Comparison of ENCODE assay signal across 9 cellular contexts in the genomic region with DNA sequence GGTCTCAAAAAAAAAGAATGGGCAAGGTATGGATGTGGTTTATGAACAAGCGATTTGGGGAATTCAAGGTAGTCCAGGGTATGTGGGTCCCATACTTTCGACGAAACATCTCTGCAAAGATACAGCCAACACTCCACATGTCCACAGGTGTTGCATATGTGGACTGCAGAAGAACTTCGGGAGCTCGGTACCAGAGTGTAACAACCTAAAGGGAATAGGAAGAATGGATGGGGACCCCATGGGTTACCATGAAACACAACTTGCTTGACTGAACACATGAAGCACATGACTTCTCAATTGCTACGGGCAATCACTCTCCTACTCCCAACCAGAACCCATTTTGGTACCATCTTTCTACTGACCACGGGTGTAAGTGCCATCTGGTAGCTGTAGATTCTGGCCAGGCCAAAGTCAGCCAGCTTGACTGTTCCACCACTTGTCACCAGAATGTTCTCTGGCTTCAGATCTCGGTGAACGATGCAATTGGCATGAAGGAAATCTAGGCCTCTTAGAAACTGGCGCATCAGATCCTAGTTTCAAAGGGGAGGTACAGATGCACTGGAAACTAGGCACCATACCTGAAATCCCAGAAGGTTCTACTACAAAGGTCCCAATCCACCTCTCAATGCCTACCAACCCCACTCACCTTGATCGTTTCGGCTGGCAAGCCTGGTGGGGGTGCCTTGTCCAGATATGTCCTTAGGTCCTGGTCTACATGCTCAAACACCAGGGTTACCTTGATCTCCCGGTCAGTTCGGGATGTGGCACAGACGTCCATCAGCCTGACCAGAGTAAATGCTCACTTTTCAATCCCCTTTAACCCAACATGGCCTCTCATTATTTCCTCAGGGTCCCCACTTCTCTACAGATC. TPM values are rescaled to one million over a fixed set of nuclear protein-coding genes. Genes with fewer than 3 reads are reported as not detected.
DNase-seq lines count a peak whose midpoint lies in the region; ATAC-seq and TF ChIP-seq lines count a peak whose summit lies in the region.
"Had no signal": no experiment of that assay in that cellular context is flagged by ENCODE, and none has a peak within 500 bp of the region (broad histone marks: within the 10 kb centered on the region; RNA-seq: fewer than 3 reads in every experiment).

No MANE protein-coding gene starts in this region.

- no peaks in the 10 kb centered on the region for H3K27me3 Mint-ChIP-seq in natural killer cell (ENCODE audit: low read depth in 2 of 2)

- H3K27me3 ChIP-seq in dorsolateral prefrontal cortex, result no peaks in the 10 kb centered on the region

- H3K4me1 Mint-ChIP-seq in natural killer cell, result peaks cover 41 to 44% of the 10 kb centered on the region in 2 donors

- H3K27ac ChIP-seq in C4-2B (peak overlapping the region; percentile 92), dorsolateral prefrontal cortex (peak overlapping the region in 40 of 59 donors; percentile 44 to 95 (median 89))

- peaks cover 6% of the 10 kb centered on the region for H3K36me3 Mint-ChIP-seq in natural killer cell

- DNase-seq in NB4 (ENCODE audit: low read depth) (no peak), dorsolateral prefrontal cortex (no peak), natural killer cell (no peak), pons (ENCODE audit: low spot score) (no peak), NCI-H1092 (lab: John Stamatoyannopoulos, UW) (no peak), NCI-H1105 treated with DMSO at 0.1 percent for 48 hours (lab: John Stamatoyannopoulos, UW) (no peak)

- intact Hi-C loops in dorsolateral prefrontal cortex (cut with DNase I) (no loop called here), natural killer cell (cut with micrococcal nuclease) (no loop called here)

- TF ChIP-seq CTCF in C4-2B (conservative IDR thresholded peaks at IDR 0.05) (no peak), NB4 (IDR thresholded peaks at IDR 0.05; ENCODE audit: low read depth, low read length) (no peak), dorsolateral prefrontal cortex (IDR thresholded peaks at IDR 0.05 in 54 of 56, conservative IDR thresholded peaks at IDR 0.05 in 2 of 56; ENCODE audit: low read depth in 1 of 56, partially characterized antibody in 56 of 56) (no peak), natural killer cell (IDR thresholded peaks at IDR 0.05) (no peak)

- peak overlapping the region; percentile 91 to 92 for H3K27ac Mint-ChIP-seq in natural killer cell

- peak overlapping the region; percentile 89 for H3K4me3 Mint-ChIP-seq in natural killer cell

- no peaks in the 10 kb centered on the region for H3K9me3 Mint-ChIP-seq in natural killer cell

- no peak for TF ChIP-seq POLR2A in NB4 (IDR thresholded peaks at IDR 0.05; ENCODE audit: extremely low read depth, insufficient read length)

- H3K4me3 ChIP-seq in NB4 (ENCODE audit: low read depth, low read length) (peak overlapping the region; percentile 82), dorsolateral prefrontal cortex (peak overlapping the region in 58 of 59 donors; percentile 54 to 99 (median 90))

- ATAC-seq in natural killer cell, result no peak
- no peak for ATAC-seq in GM18868 (IDR thresholded peaks at IDR 0.05; ENCODE audit: unreplicated experiment)

RNA-seq across cellular contexts. Expression of a gene that starts 1.3 kb away (rescaled TPM):
- total RNA-seq in dorsolateral prefrontal cortex, result 10 to 100 TPM; 20.2 to 50.6 (median 29.3) TPM
- 10 to 100 TPM; 30.7 to 39.5 (median 37.7) TPM for total RNA-seq in natural killer cell

RNA-seq across cellular contexts. Expression of a gene that starts 4.1 kb away (rescaled TPM):
- total RNA-seq in dorsolateral prefrontal cortex, result 10 to 100 TPM; 11.5 to 26.2 (median 18.3) TPM
- total RNA-seq in natural killer cell, result 10 to 100 TPM; 25.4 to 28.4 (median 26.0) TPM

RNA-seq across cellular contexts. Expression of a gene that starts 6.0 kb away (rescaled TPM):
- total RNA-seq in dorsolateral prefrontal cortex (10 to 100 TPM; 21.6 to 47.8 (median 33.9) TPM), natural killer cell (10 to 100 TPM; 18.3 to 27.0 (median 23.5) TPM)

RNA-seq across cellular contexts. Expression of a gene that starts 12.3 kb away (rescaled TPM):
- total RNA-seq in dorsolateral prefrontal cortex, result 100 to 1,000 TPM in 119 of 120 experiments, 10 to 100 TPM in 1; 76.2 to 322 (median 239) TPM
- total RNA-seq in natural killer cell, result 10 to 100 TPM; 54.1 to 63.5 (median 54.8) TPM
- total RNA-seq: NCI-H460 had no signal

RNA-seq across cellular contexts. Expression of a gene that starts 16.1 kb away (rescaled TPM):
- 1 to 10 TPM in 25 of 120 experiments, under 1 TPM in 60, not detected in 35; 0.18 to 5.3 (median 0.63) TPM for total RNA-seq in dorsolateral prefrontal cortex
- total RNA-seq in natural killer cell, result 1 to 10 TPM; 1.1 to 1.7 (median 1.6) TPM
